Comparison of ENCODE assay signal across 14 cellular contexts in genomic region chr14:66944872-66945271, GRCh38.
DNase-seq lines count a peak whose midpoint lies in the region; ATAC-seq, FAIRE-seq and TF ChIP-seq lines count a peak whose summit lies in the region.
"Had no signal": no experiment of that assay in that cellular context is flagged by ENCODE, and none has a peak within 500 bp of the region (broad histone marks: within the 10 kb centered on the region; RNA-seq: fewer than 3 reads in every experiment).

No MANE protein-coding gene starts in this region.

- TF ChIP-seq CTCF in DND-41 (IDR thresholded peaks at IDR 0.05; ENCODE audit: borderline replicate concordance, extremely low read depth, low read length, poor library complexity, severe bottlenecking) (no peak), foreskin fibroblast (IDR thresholded peaks at IDR 0.05; ENCODE audit: low read depth, low read length) (no peak)

- H4K20me1 ChIP-seq in DND-41 (ENCODE audit: insufficient read depth, low read length), result no peaks in the 10 kb centered on the region

- H3K4me3 ChIP-seq in DND-41 (ENCODE audit: low read depth in 1 of 2, low read length in 2 of 2), result peak overlapping the region in 1 of 2 experiments; percentile 24; a peak in 1 of 4 replicates
- H3K4me3 ChIP-seq in SK-N-MC, result no peak overlapping the region
- H3K4me3 ChIP-seq in foreskin fibroblast (ENCODE audit: low read depth in 1 of 2, low read length in 2 of 2), result no peak overlapping the region
- H3K4me3 ChIP-seq: suprapubic skin had no signal

- peaks cover 46% of the 10 kb centered on the region for H3K36me3 ChIP-seq in DND-41 (ENCODE audit: insufficient read depth, low read length)
- H3K36me3 ChIP-seq in SK-N-MC (ENCODE audit: insufficient read depth, low read length), result peaks cover 28% of the 10 kb centered on the region

- H3K79me2 ChIP-seq in DND-41 (ENCODE audit: insufficient read depth, low read length), result no peaks in the 10 kb centered on the region

- peaks cover 33% of the 10 kb centered on the region for H3K9me3 ChIP-seq in DND-41 (ENCODE audit: insufficient read depth, low read length, severe bottlenecking)
- peaks cover 32% of the 10 kb centered on the region; the same call in 1 of the 2 replicates for H3K9me3 ChIP-seq in SK-N-MC (ENCODE audit: low read depth, low read length)

- H3K27ac ChIP-seq in DND-41 (ENCODE audit: low read length) (no peak overlapping the region), SK-N-MC (no peak overlapping the region)
- H3K27ac ChIP-seq: suprapubic skin had no signal

- no peak for FAIRE-seq in HTR-8/SVneo (lab: Jason Lieb, UNC)

- H3K27me3 ChIP-seq in DND-41 (ENCODE audit: insufficient read depth, low read length, poor library complexity), result no peaks in the 10 kb centered on the region
- H3K27me3 ChIP-seq: suprapubic skin had no signal

- no peak overlapping the region for H3K4me2 ChIP-seq in DND-41 (ENCODE audit: insufficient read depth, low read length)

- H3K9ac ChIP-seq in DND-41 (ENCODE audit: low read depth, low read length) (no peak overlapping the region), SK-N-MC (ENCODE audit: insufficient read length) (no peak overlapping the region)

- H2AFZ ChIP-seq in DND-41 (ENCODE audit: low read depth, low read length), result no peak overlapping the region

- no peak for ATAC-seq in DND-41 (ENCODE audit: insufficient read depth, low read depth)
- no peak for ATAC-seq in HG02970 (IDR thresholded peaks at IDR 0.05; ENCODE audit: low FRiP score, unreplicated experiment)
- ATAC-seq in HG02885 (IDR thresholded peaks at IDR 0.05; ENCODE audit: poor library complexity, unreplicated experiment), result no peak

- DNase-seq in A172 (ENCODE audit: low spot score) (peak; percentile 5), DND-41 (peak; percentile 47), SK-N-MC (ENCODE audit: low read depth, low spot score) (peak; percentile 3), foreskin fibroblast (peak; percentile 16 to 54), NCI-H82 treated with DMSO at 0.1 percent for 48 hours (lab: John Stamatoyannopoulos, UW; ENCODE audit: unreplicated experiment) (no peak), HTR-8/SVneo (ENCODE audit: insufficient read length, low spot score) (no peak)
- DNase-seq: activated CD4-positive, CD25-positive, alpha-beta regulatory T cell treated with anti-CD3 and anti-CD28 coated beads, Interleukin-2, amount 50 U/mL, for 72 hours; activated gamma-delta T cell treated with Interleukin-2 at 50 U/mL for 16 hours; CD8-positive, alpha-beta memory T cell; effector memory CD4-positive, alpha-beta T cell; stimulated activated CD4-positive, alpha-beta T cell treated with anti-CD3 and anti-CD28 coated beads, Interleukin-2, amount 100 ng/mL, for 24 hours had no signal

- H3K4me1 ChIP-seq in DND-41 (ENCODE audit: insufficient read depth, low read length), result no peaks in the 10 kb centered on the region
- H3K4me1 ChIP-seq: suprapubic skin had no signal

Comparison
In these comparisons a context has a peak if more than half of its experiments do, and no peak if none do; other contexts are left out.
1. DNase-seq: peak in A172 (single experiment), DND-41 (single experiment), SK-N-MC (single experiment) and foreskin fibroblast (2 of 2); none in NCI-H82 treated with DMSO at 0.1 percent for 48 hours (single experiment) and HTR-8/SVneo (single experiment).